ENCODE assay signal across 9 cellular contexts in the genomic region with DNA sequence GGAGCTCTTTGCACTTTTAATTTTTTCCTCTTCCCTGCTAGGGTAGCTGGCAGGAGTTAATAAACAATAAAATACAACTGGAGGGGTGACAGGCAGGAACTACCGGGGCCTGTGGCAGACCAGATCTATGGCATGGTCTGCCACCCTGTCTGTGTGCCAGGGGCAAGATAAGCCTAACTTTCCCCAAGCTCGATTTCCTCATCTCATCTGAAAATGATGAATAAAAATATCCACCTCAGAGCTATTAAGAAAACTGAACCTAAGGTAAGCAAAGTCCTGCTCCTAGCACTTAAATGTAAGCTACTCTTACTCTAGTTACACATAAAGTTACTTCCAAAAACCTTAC. TPM values are rescaled to one million over a fixed set of nuclear protein-coding genes. Genes with fewer than 3 reads are reported as not detected.
DNase-seq lines count a peak whose midpoint lies in the region; ATAC-seq and TF ChIP-seq lines count a peak whose summit lies in the region.
"Had no signal": no experiment of that assay in that cellular context is flagged by ENCODE, and none has a peak within 500 bp of the region (broad histone marks: within the 10 kb centered on the region; RNA-seq: fewer than 3 reads in every experiment).

No MANE protein-coding gene starts in this region.

- peak overlapping the region; percentile 81 to 89 for H3K9ac ChIP-seq in mucosa of rectum (ENCODE audit: low read depth in 1 of 2, low read length in 2 of 2)

- no peaks in the 10 kb centered on the region for H3K27me3 Mint-ChIP-seq in stimulated activated naive CD8-positive, alpha-beta T cell treated with anti-CD3 and anti-CD28 coated beads, Interleukin-15, Interleukin-2, amounts not matched to agents 100 ng/mL and 50 ng/mL, for 24 hours

- H3K9me3 ChIP-seq in breast epithelium (no peaks in the 10 kb centered on the region), mucosa of rectum (ENCODE audit: control insufficient read depth in 2 of 2, low read length in 2 of 2) (no peaks in the 10 kb centered on the region)

- H3K27ac Mint-ChIP-seq in stimulated activated naive CD8-positive, alpha-beta T cell treated with anti-CD3 and anti-CD28 coated beads, Interleukin-15, Interleukin-2, amounts not matched to agents 100 ng/mL and 50 ng/mL, for 24 hours = peak overlapping the region; percentile 97

- intact Hi-C loops in breast epithelium (cut with DNase I; ENCODE audit: low total_unique reads) = no loop called here

- peaks cover 47% of the 10 kb centered on the region for H3K4me1 Mint-ChIP-seq in stimulated activated naive CD8-positive, alpha-beta T cell treated with anti-CD3 and anti-CD28 coated beads, Interleukin-15, Interleukin-2, amounts not matched to agents 100 ng/mL and 50 ng/mL, for 24 hours (ENCODE audit: low read depth)

- no peak for TF ChIP-seq POLR2A in breast epithelium (IDR thresholded peaks at IDR 0.05)

- no peak for ATAC-seq in stimulated activated naive CD8-positive, alpha-beta T cell treated with anti-CD3 and anti-CD28 coated beads, Interleukin-15, Interleukin-2, amounts not matched to agents 100 U/mL and 50 U/mL, for 24 hours

- no peaks in the 10 kb centered on the region for H3K27me3 ChIP-seq in breast epithelium
- no peaks in the 10 kb centered on the region for H3K27me3 ChIP-seq in mucosa of rectum (ENCODE audit: control insufficient read depth in 2 of 2, insufficient read depth in 2 of 2, low read length in 2 of 2)

- H3K4me3 ChIP-seq in breast epithelium (peak overlapping the region; percentile 61 to 95 (median 83)), mucosa of rectum (ENCODE audit: low read length in 2 of 2) (peak overlapping the region; percentile 85 to 94)

- no peaks in the 10 kb centered on the region for H3K9me3 Mint-ChIP-seq in stimulated activated naive CD8-positive, alpha-beta T cell treated with anti-CD3 and anti-CD28 coated beads, Interleukin-15, Interleukin-2, amounts not matched to agents 100 ng/mL and 50 ng/mL, for 24 hours

- no peak for DNase-seq in stimulated activated naive CD8-positive, alpha-beta T cell treated with anti-CD3 and anti-CD28 coated beads, Interleukin-15, Interleukin-2, amounts not matched to agents 100 U/mL and 50 U/mL, for 24 hours
- no peak for DNase-seq in breast epithelium (ENCODE audit: low spot score in 2 of 2)
- no peak for DNase-seq in activated CD4-positive, CD25-positive, alpha-beta regulatory T cell treated with anti-CD3 and anti-CD28 coated beads, Interleukin-2, amount 50 U/mL, for 72 hours
- DNase-seq in HuH-7 (ENCODE audit: low spot score) = no peak
- DNase-seq in AG20443 (ENCODE audit: low spot score) = no peak
- DNase-seq in activated effector memory CD4-positive, alpha-beta T cell treated with Interleukin-2 at 50 U/mL for 16 hours = no peak

- H3K27ac ChIP-seq in breast epithelium (peak overlapping the region; percentile 98 to 99), mucosa of rectum (ENCODE audit: low read depth in 2 of 2, low read length in 2 of 2) (peak overlapping the region; percentile 94 to 95)

- no peak for TF ChIP-seq CTCF in breast epithelium (IDR thresholded peaks at IDR 0.05)

- H3K4me3 Mint-ChIP-seq in stimulated activated naive CD8-positive, alpha-beta T cell treated with anti-CD3 and anti-CD28 coated beads, Interleukin-15, Interleukin-2, amounts not matched to agents 100 ng/mL and 50 ng/mL, for 24 hours = peak overlapping the region; percentile 97

- H3K4me1 ChIP-seq in breast epithelium (peaks cover 12% of the 10 kb centered on the region in 2 donors), mucosa of rectum (ENCODE audit: control insufficient read depth in 2 of 2, insufficient read depth in 2 of 2, low read length in 2 of 2) (peaks cover 21 to 25% of the 10 kb centered on the region in 2 donors)

- H3K36me3 Mint-ChIP-seq in stimulated activated naive CD8-positive, alpha-beta T cell treated with anti-CD3 and anti-CD28 coated beads, Interleukin-15, Interleukin-2, amounts not matched to agents 100 ng/mL and 50 ng/mL, for 24 hours (ENCODE audit: low read depth) = peaks cover 15% of the 10 kb centered on the region

- H3K36me3 ChIP-seq in breast epithelium = no peaks in the 10 kb centered on the region
- H3K36me3 ChIP-seq in mucosa of rectum (ENCODE audit: control insufficient read depth in 2 of 2, insufficient read depth in 2 of 2, low read length in 2 of 2) = peaks cover 5 to 10% of the 10 kb centered on the region in 2 donors

RNA-seq across cellular contexts. Expression of a gene that starts 0.9 kb away (rescaled TPM):
- total RNA-seq in breast epithelium = 10 to 100 TPM; 18.4 to 23.0 (median 20.5) TPM

RNA-seq across cellular contexts. Expression of a gene that starts 12.3 kb away (rescaled TPM):
- total RNA-seq in breast epithelium = 1 to 10 TPM in 2 of 3 donors, not detected in 1; 1.8 to 2.3 TPM
- total RNA-seq: lung microvascular endothelial cell had no signal

RNA-seq across cellular contexts. Expression of a gene that starts 23.9 kb away (rescaled TPM):
- 10 to 100 TPM; 16.2 to 22.0 (median 18.3) TPM for total RNA-seq in breast epithelium

RNA-seq across cellular contexts. Expression of a gene that starts 28.9 kb away (rescaled TPM):
- 100 to 1,000 TPM; 131 to 156 (median 155) TPM for total RNA-seq in breast epithelium

RNA-seq across cellular contexts. Expression of a gene that starts 33.1 kb away (rescaled TPM):
- 10 to 100 TPM; 19.8 to 49.9 (median 37.0) TPM for total RNA-seq in breast epithelium
